In the genomic region with DNA sequence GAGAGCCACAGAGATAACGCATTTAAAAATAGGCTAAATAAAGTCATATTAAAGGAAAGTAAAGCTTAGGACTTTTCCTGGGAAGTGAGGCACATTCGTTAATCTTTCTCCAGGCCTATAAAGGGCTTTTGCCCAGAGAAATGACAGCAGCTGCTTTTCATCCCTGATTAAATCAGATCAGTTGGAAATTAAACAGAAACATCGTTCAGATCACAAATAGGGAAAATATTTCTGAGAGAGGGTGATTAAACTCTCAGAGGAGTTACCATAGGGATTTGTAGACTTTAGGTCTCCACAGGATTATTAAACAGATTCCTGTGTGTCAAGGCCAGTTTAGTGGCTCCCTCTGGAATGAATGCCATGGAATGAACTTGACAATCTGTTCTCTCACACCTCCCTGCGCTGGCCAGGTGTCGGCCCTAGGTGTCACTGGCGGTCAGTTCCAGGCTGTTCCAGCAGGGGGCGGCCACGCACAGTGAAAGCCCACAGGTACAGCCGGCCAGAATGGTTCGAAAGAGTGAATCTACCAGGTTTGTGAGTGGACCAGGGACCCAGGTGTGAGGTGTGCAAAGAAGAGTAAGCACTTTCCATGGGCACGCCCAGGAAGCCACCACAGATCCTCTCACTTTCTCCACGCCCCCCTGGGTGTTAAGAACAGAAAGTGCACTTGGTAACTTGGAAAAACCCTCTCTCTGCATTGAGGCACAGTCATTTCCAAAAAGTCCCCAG, we compare ENCODE assay signal across 1 cellular context.
TF ChIP-seq lines count a peak whose summit lies in the region.

No MANE protein-coding gene starts in this region.

TF ChIP-seq in HepG2, 621 proteins besides CTCF, POLR2A, EP300 and RAD21 (continued from another document and continues in another):
- TF ChIP-seq, protein P1, sequence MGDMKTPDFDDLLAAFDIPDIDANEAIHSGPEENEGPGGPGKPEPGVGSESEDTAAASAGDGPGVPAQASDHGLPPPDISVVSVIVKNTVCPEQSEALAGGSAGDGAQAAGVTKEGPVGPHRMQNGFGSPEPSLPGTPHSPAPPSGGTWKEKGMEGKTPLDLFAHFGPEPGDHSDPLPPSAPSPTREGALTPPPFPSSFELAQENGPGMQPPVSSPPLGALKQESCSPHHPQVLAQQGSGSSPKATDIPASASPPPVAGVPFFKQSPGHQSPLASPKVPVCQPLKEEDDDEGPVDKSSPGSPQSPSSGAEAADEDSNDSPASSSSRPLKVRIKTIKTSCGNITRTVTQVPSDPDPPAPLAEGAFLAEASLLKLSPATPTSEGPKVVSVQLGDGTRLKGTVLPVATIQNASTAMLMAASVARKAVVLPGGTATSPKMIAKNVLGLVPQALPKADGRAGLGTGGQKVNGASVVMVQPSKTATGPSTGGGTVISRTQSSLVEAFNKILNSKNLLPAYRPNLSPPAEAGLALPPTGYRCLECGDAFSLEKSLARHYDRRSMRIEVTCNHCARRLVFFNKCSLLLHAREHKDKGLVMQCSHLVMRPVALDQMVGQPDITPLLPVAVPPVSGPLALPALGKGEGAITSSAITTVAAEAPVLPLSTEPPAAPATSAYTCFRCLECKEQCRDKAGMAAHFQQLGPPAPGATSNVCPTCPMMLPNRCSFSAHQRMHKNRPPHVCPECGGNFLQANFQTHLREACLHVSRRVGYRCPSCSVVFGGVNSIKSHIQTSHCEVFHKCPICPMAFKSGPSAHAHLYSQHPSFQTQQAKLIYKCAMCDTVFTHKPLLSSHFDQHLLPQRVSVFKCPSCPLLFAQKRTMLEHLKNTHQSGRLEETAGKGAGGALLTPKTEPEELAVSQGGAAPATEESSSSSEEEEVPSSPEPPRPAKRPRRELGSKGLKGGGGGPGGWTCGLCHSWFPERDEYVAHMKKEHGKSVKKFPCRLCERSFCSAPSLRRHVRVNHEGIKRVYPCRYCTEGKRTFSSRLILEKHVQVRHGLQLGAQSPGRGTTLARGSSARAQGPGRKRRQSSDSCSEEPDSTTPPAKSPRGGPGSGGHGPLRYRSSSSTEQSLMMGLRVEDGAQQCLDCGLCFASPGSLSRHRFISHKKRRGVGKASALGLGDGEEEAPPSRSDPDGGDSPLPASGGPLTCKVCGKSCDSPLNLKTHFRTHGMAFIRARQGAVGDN (CRISPR knock-in tag; IDR thresholded peaks at IDR 0.05): peak; percentile 35
- TF ChIP-seq ARNT (IDR thresholded peaks at IDR 0.05): no peak
- no peak for TF ChIP-seq CEBPG (CRISPR knock-in tag; IDR thresholded peaks at IDR 0.05)
- no peak for TF ChIP-seq REL (CRISPR knock-in tag; conservative IDR thresholded peaks at IDR 0.05)
- TF ChIP-seq RXRA (CRISPR knock-in tag; IDR thresholded peaks at IDR 0.05): 0 out of 2 replicates have a peak, but pooled peaks have one; percentile 24
- no peak for TF ChIP-seq MLLT10 (CRISPR knock-in tag; IDR thresholded peaks at IDR 0.05)
- TF ChIP-seq NR2F6 (IDR thresholded peaks at IDR 0.05): no peak
- no peak for TF ChIP-seq NR2F6 (CRISPR knock-in tag; IDR thresholded peaks at IDR 0.05)
- no peak for TF ChIP-seq ZNF605 (CRISPR knock-in tag; IDR thresholded peaks at IDR 0.05)
- no peak for TF ChIP-seq FOXK1 (CRISPR knock-in tag; IDR thresholded peaks at IDR 0.05; ENCODE audit: borderline replicate concordance, low read depth)
- TF ChIP-seq NR2C2 (CRISPR knock-in tag; IDR thresholded peaks at IDR 0.05; ENCODE audit: borderline replicate concordance): no peak
- TF ChIP-seq, protein P2, sequence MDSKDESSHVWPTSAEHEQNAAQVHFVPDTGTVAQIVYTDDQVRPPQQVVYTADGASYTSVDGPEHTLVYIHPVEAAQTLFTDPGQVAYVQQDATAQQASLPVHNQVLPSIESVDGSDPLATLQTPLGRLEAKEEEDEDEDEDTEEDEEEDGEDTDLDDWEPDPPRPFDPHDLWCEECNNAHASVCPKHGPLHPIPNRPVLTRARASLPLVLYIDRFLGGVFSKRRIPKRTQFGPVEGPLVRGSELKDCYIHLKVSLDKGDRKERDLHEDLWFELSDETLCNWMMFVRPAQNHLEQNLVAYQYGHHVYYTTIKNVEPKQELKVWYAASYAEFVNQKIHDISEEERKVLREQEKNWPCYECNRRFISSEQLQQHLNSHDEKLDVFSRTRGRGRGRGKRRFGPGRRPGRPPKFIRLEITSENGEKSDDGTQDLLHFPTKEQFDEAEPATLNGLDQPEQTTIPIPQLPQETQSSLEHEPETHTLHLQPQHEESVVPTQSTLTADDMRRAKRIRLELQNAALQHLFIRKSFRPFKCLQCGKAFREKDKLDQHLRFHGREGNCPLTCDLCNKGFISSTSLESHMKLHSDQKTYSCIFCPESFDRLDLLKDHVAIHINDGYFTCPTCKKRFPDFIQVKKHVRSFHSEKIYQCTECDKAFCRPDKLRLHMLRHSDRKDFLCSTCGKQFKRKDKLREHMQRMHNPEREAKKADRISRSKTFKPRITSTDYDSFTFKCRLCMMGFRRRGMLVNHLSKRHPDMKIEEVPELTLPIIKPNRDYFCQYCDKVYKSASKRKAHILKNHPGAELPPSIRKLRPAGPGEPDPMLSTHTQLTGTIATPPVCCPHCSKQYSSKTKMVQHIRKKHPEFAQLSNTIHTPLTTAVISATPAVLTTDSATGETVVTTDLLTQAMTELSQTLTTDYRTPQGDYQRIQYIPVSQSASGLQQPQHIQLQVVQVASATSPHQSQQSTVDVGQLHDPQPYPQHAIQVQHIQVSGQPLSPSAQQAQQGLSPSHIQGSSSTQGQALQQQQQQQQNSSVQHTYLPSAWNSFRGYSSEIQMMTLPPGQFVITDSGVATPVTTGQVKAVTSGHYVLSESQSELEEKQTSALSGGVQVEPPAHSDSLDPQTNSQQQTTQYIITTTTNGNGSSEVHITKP (CRISPR knock-in tag; IDR thresholded peaks at IDR 0.05; ENCODE audit: low read depth): no peak
- TF ChIP-seq HDAC2 (CRISPR knock-in tag; IDR thresholded peaks at IDR 0.05): no peak
- no peak for TF ChIP-seq CENPT (CRISPR knock-in tag; IDR thresholded peaks at IDR 0.05; ENCODE audit: low read depth)
- TF ChIP-seq PHF21A (CRISPR knock-in tag; IDR thresholded peaks at IDR 0.05): peak; percentile 32; the same call in 1 of the 2 replicates
- TF ChIP-seq, protein P3, sequence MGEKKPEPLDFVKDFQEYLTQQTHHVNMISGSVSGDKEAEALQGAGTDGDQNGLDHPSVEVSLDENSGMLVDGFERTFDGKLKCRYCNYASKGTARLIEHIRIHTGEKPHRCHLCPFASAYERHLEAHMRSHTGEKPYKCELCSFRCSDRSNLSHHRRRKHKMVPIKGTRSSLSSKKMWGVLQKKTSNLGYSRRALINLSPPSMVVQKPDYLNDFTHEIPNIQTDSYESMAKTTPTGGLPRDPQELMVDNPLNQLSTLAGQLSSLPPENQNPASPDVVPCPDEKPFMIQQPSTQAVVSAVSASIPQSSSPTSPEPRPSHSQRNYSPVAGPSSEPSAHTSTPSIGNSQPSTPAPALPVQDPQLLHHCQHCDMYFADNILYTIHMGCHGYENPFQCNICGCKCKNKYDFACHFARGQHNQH (CRISPR knock-in tag; IDR thresholded peaks at IDR 0.05): no peak; the same call in 1 of the 2 replicates
- TF ChIP-seq REPIN1 (CRISPR knock-in tag; IDR thresholded peaks at IDR 0.05; ENCODE audit: borderline replicate concordance, low read depth): peak; percentile 28; the same call in 1 of the 2 replicates
- no peak for TF ChIP-seq SETDB1 (CRISPR knock-in tag; IDR thresholded peaks at IDR 0.05; ENCODE audit: borderline replicate concordance)
- TF ChIP-seq CHD4 (IDR thresholded peaks at IDR 0.05; ENCODE audit: borderline replicate concordance, low read length): no peak
- no peak for TF ChIP-seq NFE2 (CRISPR knock-in tag; IDR thresholded peaks at IDR 0.05)
- no peak for TF ChIP-seq ZNF841 (CRISPR knock-in tag; IDR thresholded peaks at IDR 0.05; ENCODE audit: borderline replicate concordance)
- TF ChIP-seq, protein P4, sequence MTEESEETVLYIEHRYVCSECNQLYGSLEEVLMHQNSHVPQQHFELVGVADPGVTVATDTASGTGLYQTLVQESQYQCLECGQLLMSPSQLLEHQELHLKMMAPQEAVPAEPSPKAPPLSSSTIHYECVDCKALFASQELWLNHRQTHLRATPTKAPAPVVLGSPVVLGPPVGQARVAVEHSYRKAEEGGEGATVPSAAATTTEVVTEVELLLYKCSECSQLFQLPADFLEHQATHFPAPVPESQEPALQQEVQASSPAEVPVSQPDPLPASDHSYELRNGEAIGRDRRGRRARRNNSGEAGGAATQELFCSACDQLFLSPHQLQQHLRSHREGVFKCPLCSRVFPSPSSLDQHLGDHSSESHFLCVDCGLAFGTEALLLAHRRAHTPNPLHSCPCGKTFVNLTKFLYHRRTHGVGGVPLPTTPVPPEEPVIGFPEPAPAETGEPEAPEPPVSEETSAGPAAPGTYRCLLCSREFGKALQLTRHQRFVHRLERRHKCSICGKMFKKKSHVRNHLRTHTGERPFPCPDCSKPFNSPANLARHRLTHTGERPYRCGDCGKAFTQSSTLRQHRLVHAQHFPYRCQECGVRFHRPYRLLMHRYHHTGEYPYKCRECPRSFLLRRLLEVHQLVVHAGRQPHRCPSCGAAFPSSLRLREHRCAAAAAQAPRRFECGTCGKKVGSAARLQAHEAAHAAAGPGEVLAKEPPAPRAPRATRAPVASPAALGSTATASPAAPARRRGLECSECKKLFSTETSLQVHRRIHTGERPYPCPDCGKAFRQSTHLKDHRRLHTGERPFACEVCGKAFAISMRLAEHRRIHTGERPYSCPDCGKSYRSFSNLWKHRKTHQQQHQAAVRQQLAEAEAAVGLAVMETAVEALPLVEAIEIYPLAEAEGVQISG (CRISPR knock-in tag; IDR thresholded peaks at IDR 0.05): no peak
- no peak for TF ChIP-seq MTF1 (CRISPR knock-in tag; IDR thresholded peaks at IDR 0.05)
- no peak for TF ChIP-seq GTF3A (CRISPR knock-in tag; conservative IDR thresholded peaks at IDR 0.05)
- TF ChIP-seq, protein P5, sequence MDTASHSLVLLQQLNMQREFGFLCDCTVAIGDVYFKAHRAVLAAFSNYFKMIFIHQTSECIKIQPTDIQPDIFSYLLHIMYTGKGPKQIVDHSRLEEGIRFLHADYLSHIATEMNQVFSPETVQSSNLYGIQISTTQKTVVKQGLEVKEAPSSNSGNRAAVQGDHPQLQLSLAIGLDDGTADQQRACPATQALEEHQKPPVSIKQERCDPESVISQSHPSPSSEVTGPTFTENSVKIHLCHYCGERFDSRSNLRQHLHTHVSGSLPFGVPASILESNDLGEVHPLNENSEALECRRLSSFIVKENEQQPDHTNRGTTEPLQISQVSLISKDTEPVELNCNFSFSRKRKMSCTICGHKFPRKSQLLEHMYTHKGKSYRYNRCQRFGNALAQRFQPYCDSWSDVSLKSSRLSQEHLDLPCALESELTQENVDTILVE (CRISPR knock-in tag; IDR thresholded peaks at IDR 0.05): 0 out of 2 replicates have a peak, but pooled peaks have one; percentile 35
- no peak for TF ChIP-seq ISL2 (CRISPR knock-in tag; IDR thresholded peaks at IDR 0.05)
- TF ChIP-seq ZNF333 (CRISPR knock-in tag; IDR thresholded peaks at IDR 0.05; ENCODE audit: borderline replicate concordance): no peak
- 0 out of 2 replicates have a peak, but pooled peaks have one; percentile 11 for TF ChIP-seq FOXA3 (CRISPR knock-in tag; IDR thresholded peaks at IDR 0.05)
- peak; percentile 50; the same call in 1 of the 2 replicates for TF ChIP-seq KDM2A (CRISPR knock-in tag; IDR thresholded peaks at IDR 0.05; ENCODE audit: borderline replicate concordance, low read depth)
- TF ChIP-seq SOX13 (IDR thresholded peaks at IDR 0.05): no peak
- 0 out of 4 replicates have a peak, but pooled peaks of 1 of the 2 experiments have one; percentile 17 for TF ChIP-seq SOX13 (CRISPR knock-in tag; conservative IDR thresholded peaks at IDR 0.05 in 1 of 2, IDR thresholded peaks at IDR 0.05 in 1 of 2)
- peak; percentile 35 for TF ChIP-seq TBL1XR1 (IDR thresholded peaks at IDR 0.05; ENCODE audit: borderline replicate concordance, low read length, partially characterized antibody)
- TF ChIP-seq ZNF713 (CRISPR knock-in tag; IDR thresholded peaks at IDR 0.05): no peak
- TF ChIP-seq KLF9 (CRISPR knock-in tag; IDR thresholded peaks at IDR 0.05; ENCODE audit: low read depth): no peak
- no peak for TF ChIP-seq PHF5A (CRISPR knock-in tag; IDR thresholded peaks at IDR 0.05; ENCODE audit: low read depth, unreplicated experiment)
- TF ChIP-seq, protein P6, sequence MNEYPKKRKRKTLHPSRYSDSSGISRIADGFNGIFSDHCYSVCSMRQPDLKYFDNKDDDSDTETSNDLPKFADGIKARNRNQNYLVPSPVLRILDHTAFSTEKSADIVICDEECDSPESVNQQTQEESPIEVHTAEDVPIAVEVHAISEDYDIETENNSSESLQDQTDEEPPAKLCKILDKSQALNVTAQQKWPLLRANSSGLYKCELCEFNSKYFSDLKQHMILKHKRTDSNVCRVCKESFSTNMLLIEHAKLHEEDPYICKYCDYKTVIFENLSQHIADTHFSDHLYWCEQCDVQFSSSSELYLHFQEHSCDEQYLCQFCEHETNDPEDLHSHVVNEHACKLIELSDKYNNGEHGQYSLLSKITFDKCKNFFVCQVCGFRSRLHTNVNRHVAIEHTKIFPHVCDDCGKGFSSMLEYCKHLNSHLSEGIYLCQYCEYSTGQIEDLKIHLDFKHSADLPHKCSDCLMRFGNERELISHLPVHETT (CRISPR knock-in tag; conservative IDR thresholded peaks at IDR 0.05): no peak
- TF ChIP-seq CBX5 (CRISPR knock-in tag; IDR thresholded peaks at IDR 0.05; ENCODE audit: borderline replicate concordance): 0 out of 2 replicates have a peak, but pooled peaks have one; percentile 40
- TF ChIP-seq ZNF75D (CRISPR knock-in tag; IDR thresholded peaks at IDR 0.05; ENCODE audit: borderline replicate concordance): no peak
- peak; percentile 54 for TF ChIP-seq TEAD3 (CRISPR knock-in tag; optimal IDR thresholded peaks at IDR 0.05; ENCODE audit: borderline replicate concordance)
- peak; percentile 97 for TF ChIP-seq STAG1 (CRISPR knock-in tag; IDR thresholded peaks at IDR 0.05)
- no peak for TF ChIP-seq ZSCAN30 (CRISPR knock-in tag; IDR thresholded peaks at IDR 0.05)
- TF ChIP-seq MEIS1 (CRISPR knock-in tag; IDR thresholded peaks at IDR 0.05; ENCODE audit: borderline replicate concordance): no peak
- no peak for TF ChIP-seq MATR3 (CRISPR knock-in tag; IDR thresholded peaks at IDR 0.05)
- TF ChIP-seq NONO (IDR thresholded peaks at IDR 0.05): no peak
- no peak for TF ChIP-seq NONO (CRISPR knock-in tag; conservative IDR thresholded peaks at IDR 0.05)
- peak; percentile 79; the same call in 1 of the 2 replicates for TF ChIP-seq TBX3 (IDR thresholded peaks at IDR 0.05; ENCODE audit: borderline replicate concordance)
- no peak for TF ChIP-seq SP1 (IDR thresholded peaks at IDR 0.05)
- TF ChIP-seq SP1 (CRISPR knock-in tag; IDR thresholded peaks at IDR 0.05): no peak
- peak; percentile 42; the same call in 1 of the 2 replicates for TF ChIP-seq SALL1 (CRISPR knock-in tag; IDR thresholded peaks at IDR 0.05)
